In the genomic region with DNA sequence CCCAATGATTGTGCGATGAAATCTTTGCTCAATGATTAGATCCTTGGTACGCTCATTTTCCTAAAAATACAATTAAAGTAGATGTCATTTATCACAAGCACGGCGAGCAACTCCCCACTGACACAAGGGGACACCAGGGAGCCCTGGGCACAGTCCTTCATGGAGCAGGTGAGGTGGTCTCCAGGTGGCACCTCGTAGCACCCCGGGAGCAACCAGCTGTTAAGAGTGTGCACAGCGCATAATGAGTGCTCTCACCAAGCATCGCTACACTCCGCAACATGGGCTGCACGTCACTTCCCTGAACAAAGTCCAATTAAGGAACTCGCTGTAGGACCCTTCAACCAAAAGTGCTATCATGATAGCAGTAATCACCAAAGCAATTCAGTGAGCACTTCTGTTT, we compare ENCODE assay signal across 27 cellular contexts.
"Had no signal": no experiment of that assay in that cellular context is flagged by ENCODE, and none has a peak within 500 bp of the region (broad histone marks: within the 10 kb centered on the region; RNA-seq: fewer than 3 reads in every experiment).

No MANE protein-coding gene starts in this region.

- H3K4me3 ChIP-seq: adrenal gland, cardiac muscle cell had no signal

- H3K9me3 Mint-ChIP-seq: activated CD4-positive, alpha-beta T cell treated with anti-CD3 and anti-CD28 coated beads, Interleukin-2, amount 10 ng/mL, durations not matched to agents 24 days and 14 days; activated CD8-positive, alpha-beta T cell treated with anti-CD3 and anti-CD28 coated beads for 36 hours; activated naive CD4-positive, alpha-beta T cell treated with anti-CD3 and anti-CD28 coated beads for 36 hours; activated naive CD4-positive, alpha-beta T cell treated with anti-CD3 and anti-CD28 coated beads, Interleukin-2, amount 50 U/mL, for 72 hours; activated T-cell treated with anti-CD3 and anti-CD28 coated beads, Interleukin-2, amount 50 U/mL, for 72 hours; activated T-helper 2 cell treated with anti-CD3 and anti-CD28 coated beads, Interferon-gamma antibody, Interleukin-2, Interleukin-4, amounts not matched to agents 10 μg/mL and 5 μg/mL and 100 μg/mL, durations not matched to agents 14 hours and 24 hours and 36 hours; central memory CD8-positive, alpha-beta T cell; T-helper 2 cell treated with Interferon-gamma antibody and Interleukin-4, amounts not matched to agents 5 μg/mL and 100 μg/mL, for 36 hours had no signal

- H3K27me3 Mint-ChIP-seq: activated CD4-positive, alpha-beta T cell treated with anti-CD3 and anti-CD28 coated beads, Interleukin-2, amount 10 ng/mL, durations not matched to agents 24 days and 14 days; activated CD8-positive, alpha-beta T cell treated with anti-CD3 and anti-CD28 coated beads for 36 hours; central memory CD8-positive, alpha-beta T cell had no signal

- ATAC-seq: activated CD8-positive, alpha-beta T cell treated with anti-CD3 and anti-CD28 coated beads for 36 hours; activated naive CD4-positive, alpha-beta T cell treated with anti-CD3 and anti-CD28 coated beads, Interleukin-2, amount 50 U/mL, for 72 hours; activated T-cell treated with anti-CD3 and anti-CD28 coated beads, Interleukin-2, amount 50 U/mL, for 72 hours; PC-3 had no signal

- H3K4me3 Mint-ChIP-seq: activated CD4-positive, alpha-beta T cell treated with anti-CD3 and anti-CD28 coated beads, Interleukin-2, amount 10 ng/mL, durations not matched to agents 24 days and 14 days; activated CD8-positive, alpha-beta T cell treated with anti-CD3 and anti-CD28 coated beads for 36 hours; activated naive CD4-positive, alpha-beta T cell treated with anti-CD3 and anti-CD28 coated beads for 36 hours; activated T-cell treated with anti-CD3 and anti-CD28 coated beads, Interleukin-2, amount 50 U/mL, for 72 hours; central memory CD8-positive, alpha-beta T cell; T-helper 2 cell treated with Interferon-gamma antibody and Interleukin-4, amounts not matched to agents 5 μg/mL and 100 μg/mL, for 36 hours had no signal

- H3K27ac ChIP-seq: adrenal gland, brain microvascular endothelial cell, cardiac muscle cell, RWPE1 had no signal

- H3K27me3 ChIP-seq: adrenal gland, brain microvascular endothelial cell, cardiac muscle cell had no signal

- FAIRE-seq: RCC 7860, TTC549 had no signal

- H3K9me3 ChIP-seq: adrenal gland had no signal

- H3K27ac Mint-ChIP-seq: activated CD4-positive, alpha-beta T cell treated with anti-CD3 and anti-CD28 coated beads, Interleukin-2, amount 10 ng/mL, durations not matched to agents 24 days and 14 days; activated CD8-positive, alpha-beta T cell treated with anti-CD3 and anti-CD28 coated beads for 36 hours; activated naive CD4-positive, alpha-beta T cell treated with anti-CD3 and anti-CD28 coated beads for 36 hours; activated T-cell treated with anti-CD3 and anti-CD28 coated beads, Interleukin-2, amount 50 U/mL, for 72 hours; activated T-helper 2 cell treated with anti-CD3 and anti-CD28 coated beads, Interferon-gamma antibody, Interleukin-2, Interleukin-4, amounts not matched to agents 10 μg/mL and 5 μg/mL and 100 μg/mL, durations not matched to agents 14 hours and 24 hours and 36 hours; T-helper 2 cell treated with Interferon-gamma antibody and Interleukin-4, amounts not matched to agents 5 μg/mL and 100 μg/mL, for 36 hours had no signal

- DNase-seq: activated CD4-positive, alpha-beta T cell treated with anti-CD3 and anti-CD28 coated beads, Interleukin-2, amount 10 ng/mL, durations not matched to agents 24 days and 14 days; activated CD4-positive, alpha-beta T cell treated with anti-CD3 and anti-CD28 coated beads, Interleukin-2, amount 50 U/mL, for 4 hours; activated CD8-positive, alpha-beta T cell treated with anti-CD3 and anti-CD28 coated beads for 36 hours; activated gamma-delta T cell treated with Interleukin-2 at 50 U/mL for 16 hours; activated naive CD4-positive, alpha-beta T cell treated with anti-CD3 and anti-CD28 coated beads for 36 hours; activated T-cell treated with anti-CD3 and anti-CD28 coated beads, Interleukin-2, amount 50 U/mL, for 1 hour; activated T-cell treated with anti-CD3 and anti-CD28 coated beads, Interleukin-2, amount 50 U/mL, for 72 hours; brain microvascular endothelial cell; Karpas-422; NCI-H1105; NCI-H1417 treated with DMSO at 0.1 percent for 48 hours; NCI-H187 treated with DMSO at 0.1 percent for 48 hours; NCI-H2081; NCI-H345; NCI-H524 treated with DMSO at 0.1 percent for 48 hours; NK-92 treated with Interleukin-12 subunit alpha and Interleukin-12 subunit beta, amount 100 ng/mL, for 24 hours; PC-3; Right ventricle myocardium superior had no signal

- H3K4me1 Mint-ChIP-seq: activated CD4-positive, alpha-beta T cell treated with anti-CD3 and anti-CD28 coated beads, Interleukin-2, amount 10 ng/mL, durations not matched to agents 24 days and 14 days; central memory CD8-positive, alpha-beta T cell had no signal

- H3K4me1 ChIP-seq: adrenal gland had no signal
